Comparison of ENCODE assay signal across 12 cellular contexts in the genomic region with DNA sequence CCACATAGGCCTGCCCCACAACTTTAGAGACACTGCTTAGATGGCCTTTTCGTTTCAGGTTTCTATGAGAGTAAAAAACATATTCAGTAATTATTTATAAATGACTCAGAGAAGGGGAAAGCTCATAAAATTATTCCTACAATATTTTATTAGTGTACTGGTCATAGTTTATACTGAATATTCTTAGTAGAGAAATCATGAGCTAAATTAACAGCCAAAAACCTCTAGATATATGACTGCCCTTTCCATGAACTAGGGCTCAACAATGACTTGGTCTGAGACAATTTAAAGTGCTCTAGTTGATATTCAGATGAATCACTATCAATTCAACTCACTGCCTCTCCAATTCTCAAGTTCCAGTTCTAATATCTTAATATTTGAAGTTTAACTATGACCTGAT.
"Had no signal": no experiment of that assay in that cellular context is flagged by ENCODE, and none has a peak within 500 bp of the region (broad histone marks: within the 10 kb centered on the region; RNA-seq: fewer than 3 reads in every experiment).

No MANE protein-coding gene starts in this region.

- H3K4me3 Mint-ChIP-seq: activated T-helper 1 cell treated with anti-CD3 and anti-CD28 coated beads, Interleukin-12 subunit alpha, Interleukin-12 subunit beta, Interleukin-2, Interleukin-4 antibody, amounts not matched to agents 30 ng/mL and 10 ng/mL and 1 ng/mL, durations not matched to agents 14 hours and 24 hours and 36 hours; naive thymus-derived CD8-positive, alpha-beta T cell; stimulated activated naive CD8-positive, alpha-beta T cell treated with anti-CD3 and anti-CD28 coated beads, Interleukin-15, amount 100 ng/mL, for 72 hours had no signal

- H3K36me3 Mint-ChIP-seq: naive thymus-derived CD8-positive, alpha-beta T cell had no signal

- H3K4me1 ChIP-seq: right lobe of liver, testis had no signal

- H3K9me3 ChIP-seq: neutrophil, right lobe of liver, testis had no signal

- ATAC-seq: activated CD4-positive, CD25-positive, alpha-beta regulatory T cell treated with anti-CD3 and anti-CD28 coated beads, Interleukin-2, amount 50 U/mL, for 24 hours; esophagus mucosa; left colon; naive thymus-derived CD8-positive, alpha-beta T cell; stimulated activated naive CD8-positive, alpha-beta T cell treated with anti-CD3 and anti-CD28 coated beads, Interleukin-15, amount 100 ng/mL, for 72 hours had no signal

- H3K27me3 ChIP-seq: neutrophil, right lobe of liver, testis had no signal

- H3K4me3 ChIP-seq: right lobe of liver, testis had no signal

- H3K27ac ChIP-seq: neutrophil, right lobe of liver, testis had no signal

- H3K36me3 ChIP-seq: neutrophil, right lobe of liver had no signal

- H3K4me1 Mint-ChIP-seq: naive thymus-derived CD8-positive, alpha-beta T cell; stimulated activated naive CD8-positive, alpha-beta T cell treated with anti-CD3 and anti-CD28 coated beads, Interleukin-15, amount 100 ng/mL, for 72 hours had no signal

- H3K27ac Mint-ChIP-seq: activated T-helper 1 cell treated with anti-CD3 and anti-CD28 coated beads, Interleukin-12 subunit alpha, Interleukin-12 subunit beta, Interleukin-2, Interleukin-4 antibody, amounts not matched to agents 30 ng/mL and 10 ng/mL and 1 ng/mL, durations not matched to agents 14 hours and 24 hours and 36 hours; naive thymus-derived CD8-positive, alpha-beta T cell; stimulated activated naive CD8-positive, alpha-beta T cell treated with anti-CD3 and anti-CD28 coated beads, Interleukin-15, amount 100 ng/mL, for 72 hours had no signal

- H3K27me3 Mint-ChIP-seq: naive thymus-derived CD8-positive, alpha-beta T cell; stimulated activated naive CD8-positive, alpha-beta T cell treated with anti-CD3 and anti-CD28 coated beads, Interleukin-15, amount 100 ng/mL, for 72 hours had no signal

- DNase-seq: activated CD4-positive, alpha-beta T cell treated with anti-CD3 and anti-CD28 coated beads, Interleukin-2, amount 50 U/mL, for 1 hour; activated naive CD4-positive, alpha-beta T cell treated with Interleukin-2 at 50 U/mL for 16 hours; left colon; naive thymus-derived CD8-positive, alpha-beta T cell; right lobe of liver; stimulated activated CD4-positive, alpha-beta T cell treated with anti-CD3 and anti-CD28 coated beads, Interleukin-1b, Interleukin-23, amount 100 ng/mL, for 48 hours; stimulated activated naive CD8-positive, alpha-beta T cell treated with anti-CD3 and anti-CD28 coated beads, Interleukin-15, amount 100 ng/mL, for 72 hours; testis had no signal
